Comparison of ENCODE assay signal across 1 cellular context in the genomic region with DNA sequence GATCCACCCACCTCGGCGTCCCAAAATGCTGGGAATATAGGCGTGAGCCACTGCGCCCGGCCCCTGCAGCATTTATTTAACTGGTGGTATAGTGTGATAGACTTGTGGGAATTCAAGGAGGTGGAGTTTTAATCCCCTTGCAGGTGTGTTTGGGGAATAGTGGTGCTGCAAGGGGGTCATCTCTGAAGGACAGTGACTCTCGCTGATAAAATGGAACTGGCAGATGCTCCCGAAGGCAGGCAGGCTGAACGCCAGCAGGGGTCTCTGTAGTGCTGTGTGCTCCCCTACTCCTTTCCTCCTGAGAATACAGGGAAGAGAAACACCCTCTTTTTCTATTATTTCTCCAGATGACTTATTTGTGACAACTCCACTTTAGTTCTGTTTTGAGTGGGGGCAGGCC.
TF ChIP-seq lines count a peak whose summit lies in the region.

No MANE protein-coding gene starts in this region.

TF ChIP-seq in GM12878, 131 proteins besides CTCF, POLR2A, EP300 and RAD21:
- TF ChIP-seq ZSCAN29 (IDR thresholded peaks at IDR 0.05): no peak
- peak; percentile 23; the same call in 1 of the 2 replicates for TF ChIP-seq SMC3 (IDR thresholded peaks at IDR 0.05; ENCODE audit: borderline replicate concordance, low read length)
